Comparison of ENCODE assay signal across 20 cellular contexts in the genomic region with DNA sequence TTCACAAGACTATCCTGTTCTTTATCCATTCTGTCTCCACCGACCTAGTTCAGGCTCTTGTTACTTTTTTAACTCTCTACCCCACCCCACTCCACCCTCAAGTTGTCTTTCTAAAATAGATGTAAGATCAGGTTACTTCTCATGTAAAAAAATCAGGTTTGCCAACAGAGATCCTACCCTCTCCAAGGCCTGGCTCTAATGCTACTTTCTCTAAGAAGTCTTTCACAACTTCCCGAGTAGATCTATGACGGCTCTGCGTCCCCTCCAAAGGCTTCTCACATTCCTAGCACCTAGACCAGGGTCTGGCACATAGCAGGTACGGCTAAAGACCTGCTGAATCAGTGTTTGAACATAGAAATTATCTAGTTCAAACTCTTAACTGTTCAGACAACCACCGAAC. TPM values are rescaled to one million over a fixed set of nuclear protein-coding genes. Genes with fewer than 3 reads are reported as not detected.
DNase-seq lines count a peak whose midpoint lies in the region; ATAC-seq and TF ChIP-seq lines count a peak whose summit lies in the region.
"Had no signal": no experiment of that assay in that cellular context is flagged by ENCODE, and none has a peak within 500 bp of the region (broad histone marks: within the 10 kb centered on the region; RNA-seq: fewer than 3 reads in every experiment).

No MANE protein-coding gene starts in this region.

- TF ChIP-seq CTCF in brain (conservative IDR thresholded peaks at IDR 0.05) (no peak), nephron (IDR thresholded peaks at IDR 0.05; ENCODE audit: unreplicated experiment in 3 of 3) (no peak), type B pancreatic cell (conservative IDR thresholded peaks at IDR 0.05) (no peak)

- no peaks in the 10 kb centered on the region for H3K9me3 Mint-ChIP-seq in activated naive CD4-positive, alpha-beta T cell treated with anti-CD3 and anti-CD28 coated beads, Interleukin-2, amount 50 U/mL, for 24 hours
- no peaks in the 10 kb centered on the region for H3K9me3 Mint-ChIP-seq in brain
- no peaks in the 10 kb centered on the region for H3K9me3 Mint-ChIP-seq in nephron
- no peaks in the 10 kb centered on the region for H3K9me3 Mint-ChIP-seq in type B pancreatic cell
- H3K9me3 Mint-ChIP-seq: CD4-positive, alpha-beta T cell had no signal

- H3K27ac Mint-ChIP-seq in activated naive CD4-positive, alpha-beta T cell treated with anti-CD3 and anti-CD28 coated beads, Interleukin-2, amount 50 U/mL, for 24 hours = peak overlapping the region; percentile 2
- peak overlapping the region in 3 of 5 experiments; percentile 64 to 80 (median 74) for H3K27ac Mint-ChIP-seq in brain
- H3K27ac Mint-ChIP-seq in nephron = peak overlapping the region in 2 of 3 experiments; percentile 56 to 84
- H3K27ac Mint-ChIP-seq in type B pancreatic cell = peak overlapping the region; percentile 7
- H3K27ac Mint-ChIP-seq: CD4-positive, alpha-beta T cell had no signal

- no peak overlapping the region for H3K4me3 Mint-ChIP-seq in activated naive CD4-positive, alpha-beta T cell treated with anti-CD3 and anti-CD28 coated beads, Interleukin-2, amount 50 U/mL, for 24 hours
- H3K4me3 Mint-ChIP-seq in brain = peak overlapping the region in 1 of 5 experiments; percentile 3
- peak overlapping the region in 1 of 3 experiments; percentile 26 for H3K4me3 Mint-ChIP-seq in nephron
- H3K4me3 Mint-ChIP-seq in type B pancreatic cell = no peak overlapping the region
- H3K4me3 Mint-ChIP-seq: CD4-positive, alpha-beta T cell had no signal

- no peak for ATAC-seq in esophagus mucosa
- ATAC-seq: PC-3 had no signal

- H3K27me3 Mint-ChIP-seq in activated naive CD4-positive, alpha-beta T cell treated with anti-CD3 and anti-CD28 coated beads, Interleukin-2, amount 50 U/mL, for 24 hours = no peaks in the 10 kb centered on the region
- H3K27me3 Mint-ChIP-seq in brain = no peaks in the 10 kb centered on the region
- H3K27me3 Mint-ChIP-seq in nephron (ENCODE audit: low read depth) = no peaks in the 10 kb centered on the region
- H3K27me3 Mint-ChIP-seq in type B pancreatic cell = no peaks in the 10 kb centered on the region
- H3K27me3 Mint-ChIP-seq: CD4-positive, alpha-beta T cell had no signal

- DNase-seq in activated naive CD4-positive, alpha-beta T cell treated with anti-CD3 and anti-CD28 coated beads, Interleukin-2, amount 50 U/mL, for 16 hours = no peak
- DNase-seq in type B pancreatic cell (ENCODE audit: extremely low spot score, unreplicated experiment) (no peak), NCI-H1694 (lab: John Stamatoyannopoulos, UW) (no peak)
- no peak for DNase-seq in stimulated activated CD4-positive, alpha-beta T cell treated with anti-CD3 and anti-CD28 coated beads, Interleukin-4, amount 100 ng/mL, for 24 hours
- DNase-seq: 8988T; BE2C; Calu3; CD4-positive, alpha-beta T cell; DMS53; KBM-7; NCI-H187; NCI-H345; NCI-H524 treated with DMSO at 0.1 percent for 48 hours; PC-3; RPMI8226; SHP77 treated with DMSO at 0.1 percent for 48 hours had no signal

- H3K4me1 Mint-ChIP-seq in activated naive CD4-positive, alpha-beta T cell treated with anti-CD3 and anti-CD28 coated beads, Interleukin-2, amount 50 U/mL, for 24 hours = no peaks in the 10 kb centered on the region
- H3K4me1 Mint-ChIP-seq in brain (no peaks in the 10 kb centered on the region), nephron (peaks cover 7% of the 10 kb centered on the region), type B pancreatic cell (ENCODE audit: unreplicated experiment) (no peaks in the 10 kb centered on the region)

- peaks cover 18% of the 10 kb centered on the region for H3K36me3 Mint-ChIP-seq in activated naive CD4-positive, alpha-beta T cell treated with anti-CD3 and anti-CD28 coated beads, Interleukin-2, amount 50 U/mL, for 24 hours
- peaks cover 65% of the 10 kb centered on the region for H3K36me3 Mint-ChIP-seq in brain
- peaks cover 74% of the 10 kb centered on the region for H3K36me3 Mint-ChIP-seq in nephron (ENCODE audit: low read depth)
- H3K36me3 Mint-ChIP-seq in type B pancreatic cell = peaks cover 21% of the 10 kb centered on the region

RNA-seq across cellular contexts. Expression of gene ITGAE, which starts 14.1 kb away (rescaled TPM):
- polyA plus RNA-seq in brain (ENCODE audit: insufficient read depth, low read depth, low replicate concordance) = 20.9 TPM
- total RNA-seq in type B pancreatic cell (ENCODE audit: low replicate concordance) = 21.0 and 28.8 TPM in 2 replicates
- 19.4 TPM for total RNA-seq in esophagus mucosa

RNA-seq across cellular contexts. Expression of gene NCBP3, which starts 30.9 kb away (rescaled TPM):
- polyA plus RNA-seq in brain (ENCODE audit: insufficient read depth, low read depth, low replicate concordance) = 30.7 TPM
- total RNA-seq in type B pancreatic cell (ENCODE audit: low replicate concordance) (54.9 and 58.2 TPM in 2 replicates), esophagus mucosa (14.9 TPM)

Comparison
In these comparisons a context has a peak if more than half of its experiments do, and no peak if none do; other contexts are left out.
1. H3K27ac Mint-ChIP-seq: peak in every context shown above with its lines; median percentile 74 in brain; 70 in nephron; 7 in type B pancreatic cell; 2 in activated naive CD4-positive, alpha-beta T cell treated with anti-CD3 and anti-CD28 coated beads, Interleukin-2, amount 50 U/mL, for 24 hours.